ENCODE assay signal across 8 cellular contexts in genomic region chr4:77994194-77994721, GRCh38.
DNase-seq lines count a peak whose midpoint lies in the region; ATAC-seq and TF ChIP-seq lines count a peak whose summit lies in the region.

No MANE protein-coding gene starts in this region.

- no peaks in the 10 kb centered on the region for H3K9me2 ChIP-seq in OCI-LY1 (ENCODE audit: low read depth, low read length)

- H3K9ac ChIP-seq in OCI-LY1 (ENCODE audit: low read length) (no peak overlapping the region), trophoblast cell (ENCODE audit: low read length) (no peak overlapping the region)

- no peak overlapping the region for H3K18ac ChIP-seq in trophoblast cell (ENCODE audit: low read length)

- H3K4me2 ChIP-seq in OCI-LY1 (ENCODE audit: low read length), result no peak overlapping the region
- no peak overlapping the region for H3K4me2 ChIP-seq in trophoblast cell (ENCODE audit: low read length)

- no peak overlapping the region for H3K4ac ChIP-seq in trophoblast cell (ENCODE audit: low read depth, low read length)

- no peak overlapping the region for H3K14ac ChIP-seq in trophoblast cell (ENCODE audit: low read length)

- intact Hi-C loops in Caco-2 (cut with micrococcal nuclease; ENCODE audit: unreplicated experiment), result loop anchor here (1.0 to 2.0 kb wide), 3 partner anchors 27 to 523 kb away; no protein-coding TSS in a partner anchor

- H3K23ac ChIP-seq in trophoblast cell (ENCODE audit: low read length), result no peak overlapping the region

- peak; percentile 70 for ATAC-seq in GM21528 (IDR thresholded peaks at IDR 0.05; ENCODE audit: low FRiP score, unreplicated experiment)
- no peak for ATAC-seq in GM21529 (IDR thresholded peaks at IDR 0.05; ENCODE audit: unreplicated experiment)

- peaks cover 14% of the 10 kb centered on the region for H3K4me1 Mint-ChIP-seq in Caco-2 (ENCODE audit: low read depth, unreplicated experiment)

- H3K27ac ChIP-seq in OCI-LY1 (ENCODE audit: low read depth, low read length, poor library complexity, severe bottlenecking) (no peak overlapping the region), trophoblast cell (ENCODE audit: low read depth, low read length) (no peak overlapping the region), caudate nucleus (ENCODE audit: low read depth, low read length) (no peak overlapping the region)

- H3K4me3 Mint-ChIP-seq in Caco-2 (ENCODE audit: unreplicated experiment), result no peak overlapping the region

- no peak overlapping the region for H2BK12ac ChIP-seq in trophoblast cell (ENCODE audit: low read length)

- DNase-seq in Caco-2 (peak; percentile 70 to 77), fibroblast of pulmonary artery (ENCODE audit: low read depth) (peak; percentile 78), trophoblast cell (peak; percentile 45 to 72), NCI-H1436 (lab: John Stamatoyannopoulos, UW) (no peak), caudate nucleus (lab: John Stamatoyannopoulos, UW) (no peak)

- H4K12ac ChIP-seq in trophoblast cell (ENCODE audit: low read depth, low read length), result no peak overlapping the region

- CTCF ChIA-PET in Caco-2 (lab: Charles Lee), result interaction anchor here (0.7 to 1.6 kb wide), 9 partner anchors 9 to 929 kb away, joined by 3 to 18 read pairs (median 4); partner anchors contain the start of gene FRAS1

- H3K9me3 ChIP-seq in Caco-2, result no peaks in the 10 kb centered on the region
- no peaks in the 10 kb centered on the region for H3K9me3 ChIP-seq in OCI-LY1 (ENCODE audit: low read length)
- no peaks in the 10 kb centered on the region for H3K9me3 ChIP-seq in trophoblast cell (ENCODE audit: insufficient read depth, low read depth, low read length)

- no peak overlapping the region for H2AFZ ChIP-seq in OCI-LY1 (ENCODE audit: low read length)
- no peak overlapping the region for H2AFZ ChIP-seq in trophoblast cell (ENCODE audit: insufficient read depth, low read length, poor library complexity)

- no peaks in the 10 kb centered on the region for H3K36me3 Mint-ChIP-seq in Caco-2 (ENCODE audit: insufficient read depth, unreplicated experiment)

- H3K36me3 ChIP-seq in Caco-2 (ENCODE audit: control insufficient read depth, insufficient read depth, low read length) (no peaks in the 10 kb centered on the region), OCI-LY1 (ENCODE audit: insufficient read depth, low read length) (no peaks in the 10 kb centered on the region), trophoblast cell (ENCODE audit: control insufficient read depth in 1 of 2, insufficient read depth in 2 of 2, low read length in 2 of 2) (no peaks in the 10 kb centered on the region)

- TF ChIP-seq CTCF in Caco-2 (IDR thresholded peaks at IDR 0.05; ENCODE audit: insufficient read depth in 1 of 2, low read depth in 1 of 2, low read length in 1 of 2, severe bottlenecking in 1 of 2, unreplicated experiment in 1 of 2) (peak; percentile 71), OCI-LY1 (IDR thresholded peaks at IDR 0.05; ENCODE audit: low read length) (peak; percentile 60), fibroblast of pulmonary artery (IDR thresholded peaks at IDR 0.05; ENCODE audit: low read length, missing control alignments) (peak; percentile 80)

- H3K27me3 Mint-ChIP-seq in Caco-2 (ENCODE audit: insufficient read depth, unreplicated experiment), result no peaks in the 10 kb centered on the region

- H3K4me1 ChIP-seq in Caco-2 (peaks cover 5% of the 10 kb centered on the region), OCI-LY1 (ENCODE audit: insufficient read depth, low read length, severe bottlenecking) (no peaks in the 10 kb centered on the region), trophoblast cell (ENCODE audit: control insufficient read depth in 1 of 2, insufficient read depth in 2 of 2, low read length in 2 of 2) (peaks cover 3% of the 10 kb centered on the region in 2 experiments)

- H4K20me1 ChIP-seq in OCI-LY1 (ENCODE audit: insufficient read depth, low read length), result no peaks in the 10 kb centered on the region

- H2BK120ac ChIP-seq in trophoblast cell (ENCODE audit: insufficient read depth, low read length, poor library complexity), result no peak overlapping the region

- H3K79me1 ChIP-seq in trophoblast cell (ENCODE audit: low read length), result no peaks in the 10 kb centered on the region

- H2BK5ac ChIP-seq in trophoblast cell (ENCODE audit: low read depth, low read length, poor library complexity), result no peak overlapping the region

- no peak overlapping the region for H3K4me3 ChIP-seq in Caco-2 (ENCODE audit: low read depth, low read length)
- H3K4me3 ChIP-seq in OCI-LY1 (ENCODE audit: low read depth, low read length, poor library complexity, severe bottlenecking), result no peak overlapping the region
- H3K4me3 ChIP-seq in fibroblast of pulmonary artery (replicated peaks; ENCODE audit: low read depth, low read length), result no peak overlapping the region
- no peak overlapping the region for H3K4me3 ChIP-seq in trophoblast cell (ENCODE audit: low read depth, low read length)

- H3K27ac Mint-ChIP-seq in Caco-2 (ENCODE audit: unreplicated experiment), result no peak overlapping the region

- H3K27me3 ChIP-seq in Caco-2 (replicated peaks; ENCODE audit: control insufficient read depth, insufficient read depth, low read length) (no peaks in the 10 kb centered on the region), OCI-LY1 (ENCODE audit: insufficient read depth, low read length) (no peaks in the 10 kb centered on the region), trophoblast cell (ENCODE audit: insufficient read depth, low read length) (no peaks in the 10 kb centered on the region)

- no peak overlapping the region for H4K91ac ChIP-seq in trophoblast cell (ENCODE audit: low read depth, low read length)

- no peak overlapping the region for H4K8ac ChIP-seq in trophoblast cell (ENCODE audit: low read depth, low read length)

- no peaks in the 10 kb centered on the region for H3F3A ChIP-seq in OCI-LY1 (ENCODE audit: insufficient read depth, low read length)

- no TSS peak for BruUV-seq in Caco-2 (replicated peaks; lab: Mats Ljungman, UMichigan)

- POLR2A ChIA-PET in Caco-2 (lab: Charles Lee), result no interaction called here

- H2AK5ac ChIP-seq in trophoblast cell (ENCODE audit: low read length), result no peak overlapping the region

- no peaks in the 10 kb centered on the region for H3K9me3 Mint-ChIP-seq in Caco-2 (ENCODE audit: unreplicated experiment)

- no peaks in the 10 kb centered on the region for H3K79me2 ChIP-seq in OCI-LY1 (ENCODE audit: insufficient read depth, low read length)
- H3K79me2 ChIP-seq in trophoblast cell (ENCODE audit: control insufficient read depth, insufficient read depth, low read length, poor library complexity), result no peaks in the 10 kb centered on the region

Comparison
In these comparisons a context has a peak if more than half of its experiments do, and no peak if none do; other contexts are left out.
1. DNase-seq: peak in Caco-2 (2 of 2), fibroblast of pulmonary artery (single experiment) and trophoblast cell (2 of 2); none in NCI-H1436 (single experiment) and caudate nucleus (0 of 61).
2. Peak in every context shown above with its lines, with median percentiles within 50 percentile points of each other: CTCF ChIP-seq.